In genomic region chr12:43978546-43978945, GRCh38 we compare ENCODE assay signal across 1 cellular context.
TF ChIP-seq lines count a peak whose summit lies in the region.

No MANE protein-coding gene starts in this region.

TF ChIP-seq in HepG2, 621 proteins besides CTCF, POLR2A, EP300 and RAD21 (continued from another document):
- TF ChIP-seq ZBTB40 (IDR thresholded peaks at IDR 0.05) = no peak
- TF ChIP-seq ZBTB40 (CRISPR knock-in tag; IDR thresholded peaks at IDR 0.05) = no peak
- TF ChIP-seq MIXL1 (CRISPR knock-in tag; IDR thresholded peaks at IDR 0.05) = no peak
- TF ChIP-seq KLF16 (CRISPR knock-in tag; IDR thresholded peaks at IDR 0.05) = no peak
- TF ChIP-seq ATF7 (IDR thresholded peaks at IDR 0.05) = peak; percentile 21; the same call in 1 of the 2 replicates
- TF ChIP-seq ATF7 (CRISPR knock-in tag; IDR thresholded peaks at IDR 0.05) = no peak
- no peak for TF ChIP-seq ARID2 (CRISPR knock-in tag; IDR thresholded peaks at IDR 0.05; ENCODE audit: borderline replicate concordance)
